Comparison of ENCODE assay signal across 9 cellular contexts in genomic region chr21:32062591-32063227, GRCh38.
"Had no signal": no experiment of that assay in that cellular context is flagged by ENCODE, and none has a peak within 500 bp of the region (broad histone marks: within the 10 kb centered on the region; RNA-seq: fewer than 3 reads in every experiment).

No MANE protein-coding gene starts in this region.

- H3K4me3 Mint-ChIP-seq: HFFc6 had no signal

- H3K27ac Mint-ChIP-seq: HFFc6 had no signal

- H3K4me3 ChIP-seq: GM23248, HAP-1 had no signal

- DNase-seq: GM23248, GOT3, H7, HFFc6, IMR-90, KBM-7 had no signal

- ATAC-seq: HCT116, HepG2 had no signal
